8 cellular contexts compared by ENCODE assay signal in genomic region chr2:196242131-196242620, GRCh38.
DNase-seq lines count a peak whose midpoint lies in the region; ATAC-seq, FAIRE-seq and TF ChIP-seq lines count a peak whose summit lies in the region.

No MANE protein-coding gene starts in this region.

- ATAC-seq in HG03045 (IDR thresholded peaks at IDR 0.05; ENCODE audit: unreplicated experiment): peak; percentile 84

- peaks cover 2 to 6% of the 10 kb centered on the region in 2 donors for H3K4me1 ChIP-seq in kidney (ENCODE audit: control insufficient read depth in 1 of 2, insufficient read depth in 1 of 2, low read depth in 1 of 2, low read length in 2 of 2)

- H3K36me3 ChIP-seq in kidney (ENCODE audit: control insufficient read depth in 1 of 2, insufficient read depth in 2 of 2, low read length in 2 of 2): no peaks in the 10 kb centered on the region

- no peaks in the 10 kb centered on the region for H3K9me3 ChIP-seq in kidney (ENCODE audit: control insufficient read depth in 1 of 2, low read length in 2 of 2)

- DNase-seq in activated T-cell treated with anti-CD3 and anti-CD28 coated beads, Interleukin-2, amount 50 U/mL, for 1 hour: peak; percentile 49
- DNase-seq in activated T-cell treated with anti-CD3 and anti-CD28 coated beads for 4 hours (no peak), SIG-M5 (lab: John Stamatoyannopoulos, UW) (peak; percentile 100), germinal center (ENCODE audit: low spot score) (peak; percentile 45), kidney (no peak), NCI-H2196 (lab: John Stamatoyannopoulos, UW; ENCODE audit: unreplicated experiment) (no peak), amygdala (lab: John Stamatoyannopoulos, UW) (no peak)

- peak overlapping the region in 1 of 2 donors; percentile 36 for H3K27ac ChIP-seq in kidney (ENCODE audit: low read depth in 2 of 2, low read length in 2 of 2)

- H3K9ac ChIP-seq in kidney (ENCODE audit: low read length in 2 of 2): no peak overlapping the region

- intact Hi-C loops in kidney (cut with DNase I): no loop called here

- FAIRE-seq in kidney (lab: Jason Lieb, UNC): no peak

- H3K4me3 ChIP-seq in kidney (ENCODE audit: low read length in 2 of 2): no peak overlapping the region

- no peak for TF ChIP-seq CTCF in kidney (IDR thresholded peaks at IDR 0.05; ENCODE audit: borderline replicate concordance, extremely low read depth, insufficient read depth)

Comparison
In these comparisons a context has a peak if more than half of its experiments do, and no peak if none do; other contexts are left out.
1. DNase-seq: peak in activated T-cell treated with anti-CD3 and anti-CD28 coated beads, Interleukin-2, amount 50 U/mL, for 1 hour (single experiment), SIG-M5 (single experiment) and germinal center (single experiment); none in activated T-cell treated with anti-CD3 and anti-CD28 coated beads for 4 hours (single experiment), kidney (single experiment), NCI-H2196 (single experiment) and amygdala (0 of 56).